In the genomic region with DNA sequence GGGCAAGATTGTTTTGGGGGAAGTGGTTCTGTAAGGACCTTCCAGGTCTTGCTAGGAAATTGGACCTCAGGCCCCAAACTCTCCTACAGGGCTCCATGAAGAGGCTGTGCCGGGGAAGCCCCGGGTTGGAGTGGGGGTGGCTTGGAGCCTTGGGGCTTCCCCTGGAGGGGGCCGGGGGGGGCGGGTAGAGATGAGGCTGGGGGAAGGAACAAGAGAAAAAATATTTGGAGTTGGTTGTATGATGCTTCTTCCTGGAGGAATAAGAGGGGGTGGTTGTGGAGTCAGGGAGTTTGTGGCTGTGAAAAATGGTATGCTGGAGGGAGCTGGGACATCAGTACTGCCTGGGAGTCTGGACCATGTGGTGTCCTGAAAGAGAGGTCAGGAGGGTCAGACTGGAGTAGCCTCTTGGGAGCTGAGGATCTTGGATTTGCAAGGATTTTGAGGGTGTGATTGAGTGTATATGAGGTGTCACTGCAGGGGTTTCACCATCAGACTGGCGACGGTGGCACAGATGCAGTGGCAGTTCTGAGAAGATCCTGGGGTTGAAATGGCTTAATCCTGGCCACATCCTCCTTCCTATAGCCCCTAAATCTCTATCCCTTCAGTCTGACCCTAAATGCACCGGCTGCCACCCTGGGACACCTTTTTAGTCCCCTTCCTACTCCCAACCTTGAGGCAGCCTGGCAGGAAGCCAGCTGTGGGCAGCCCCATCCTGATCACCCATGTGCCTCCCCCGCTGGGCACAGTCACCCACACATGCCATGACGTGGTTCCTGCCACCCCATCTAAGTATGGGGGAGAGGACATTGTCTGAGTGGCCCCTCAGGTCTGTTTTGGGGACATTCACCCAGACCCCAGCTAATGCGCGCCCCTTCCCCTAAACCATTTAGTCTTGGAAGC, we compare ENCODE assay signal across 8 cellular contexts. TPM values are rescaled to one million over a fixed set of nuclear protein-coding genes. Genes with fewer than 3 reads are reported as not detected.
A peak's percentile ranks its signal among the peaks of the same experiment; 100 is the strongest.
DNase-seq lines count a peak whose midpoint lies in the region; ATAC-seq and TF ChIP-seq lines count a peak whose summit lies in the region.

No MANE protein-coding gene starts in this region.

- H3K27ac ChIP-seq in ACC112 (ENCODE audit: low read depth, low read length) (peak overlapping the region; percentile 97), Peyer's patch (peak overlapping the region; percentile 84 to 98 (median 90))

- peak overlapping the region; percentile 95 for H3K4me3 ChIP-seq in ACC112 (ENCODE audit: low read depth, low read length)
- peak overlapping the region; percentile 71 to 97 (median 94) for H3K4me3 ChIP-seq in Peyer's patch

- no peak for TF ChIP-seq POLR2A in Peyer's patch (IDR thresholded peaks at IDR 0.05)

- peaks cover 74% of the 10 kb centered on the region for H3K4me1 ChIP-seq in ACC112 (ENCODE audit: control insufficient read depth, insufficient read depth, low read length, unreplicated experiment)
- H3K4me1 ChIP-seq in Peyer's patch: peaks cover 8 to 89% (median 42%) of the 10 kb centered on the region in 4 donors

- peaks cover 13% of the 10 kb centered on the region for H3K36me3 Mint-ChIP-seq in activated naive CD8-positive, alpha-beta T cell treated with anti-CD3 and anti-CD28 coated beads, Interleukin-2, amount 10 ng/mL, durations not matched to agents 7 days and 5 days
- peaks cover 6% of the 10 kb centered on the region for H3K36me3 Mint-ChIP-seq in stimulated activated naive CD8-positive, alpha-beta T cell treated with anti-CD3 and anti-CD28 coated beads, Interleukin-15, Interleukin-2, amounts not matched to agents 100 ng/mL and 50 ng/mL, for 24 hours (ENCODE audit: low read depth)

- H3K4me3 Mint-ChIP-seq in activated naive CD8-positive, alpha-beta T cell treated with anti-CD3 and anti-CD28 coated beads, Interleukin-2, amount 10 ng/mL, durations not matched to agents 7 days and 5 days: peak overlapping the region; percentile 99
- H3K4me3 Mint-ChIP-seq in stimulated activated naive CD8-positive, alpha-beta T cell treated with anti-CD3 and anti-CD28 coated beads, Interleukin-15, Interleukin-2, amounts not matched to agents 100 ng/mL and 50 ng/mL, for 24 hours: peak overlapping the region; percentile 87

- peaks cover 66% of the 10 kb centered on the region for H3K4me1 Mint-ChIP-seq in activated naive CD8-positive, alpha-beta T cell treated with anti-CD3 and anti-CD28 coated beads, Interleukin-2, amount 10 ng/mL, durations not matched to agents 7 days and 5 days
- peaks cover 91% of the 10 kb centered on the region for H3K4me1 Mint-ChIP-seq in stimulated activated naive CD8-positive, alpha-beta T cell treated with anti-CD3 and anti-CD28 coated beads, Interleukin-15, Interleukin-2, amounts not matched to agents 100 ng/mL and 50 ng/mL, for 24 hours (ENCODE audit: low read depth)

- TF ChIP-seq CTCF in Peyer's patch (IDR thresholded peaks at IDR 0.05): no peak

- DNase-seq in Peyer's patch (peak; percentile 51 to 86 (median 84)), mesenteric fat pad (ENCODE audit: low spot score) (peak; percentile 89), superior temporal gyrus (ENCODE audit: extremely low spot score) (no peak), dedifferentiated amniotic fluid mesenchymal stem cell (ENCODE audit: extremely low spot score) (no peak)
- peak; percentile 57 for DNase-seq in activated naive CD8-positive, alpha-beta T cell treated with anti-CD3 and anti-CD28 coated beads, Interleukin-2, amount 10 ng/mL, durations not matched to agents 7 days and 5 days

- H3K36me3 ChIP-seq in ACC112 (ENCODE audit: insufficient read depth, low read length): no peaks in the 10 kb centered on the region
- no peaks in the 10 kb centered on the region for H3K36me3 ChIP-seq in Peyer's patch

- peak overlapping the region; percentile 98 for H3K27ac Mint-ChIP-seq in activated naive CD8-positive, alpha-beta T cell treated with anti-CD3 and anti-CD28 coated beads, Interleukin-2, amount 10 ng/mL, durations not matched to agents 7 days and 5 days
- H3K27ac Mint-ChIP-seq in stimulated activated naive CD8-positive, alpha-beta T cell treated with anti-CD3 and anti-CD28 coated beads, Interleukin-15, Interleukin-2, amounts not matched to agents 100 ng/mL and 50 ng/mL, for 24 hours: peak overlapping the region; percentile 100

- no peaks in the 10 kb centered on the region for H3K27me3 Mint-ChIP-seq in activated naive CD8-positive, alpha-beta T cell treated with anti-CD3 and anti-CD28 coated beads, Interleukin-2, amount 10 ng/mL, durations not matched to agents 7 days and 5 days
- H3K27me3 Mint-ChIP-seq in stimulated activated naive CD8-positive, alpha-beta T cell treated with anti-CD3 and anti-CD28 coated beads, Interleukin-15, Interleukin-2, amounts not matched to agents 100 ng/mL and 50 ng/mL, for 24 hours: peaks cover 3% of the 10 kb centered on the region

- no peak overlapping the region for H2AFZ ChIP-seq in ACC112 (ENCODE audit: low read length, unreplicated experiment)

- H3K9me3 ChIP-seq in Peyer's patch: no peaks in the 10 kb centered on the region

- POLR2A ChIA-PET in activated naive CD8-positive, alpha-beta T cell treated with anti-CD3 and anti-CD28 coated beads, Interleukin-2, amount 10 ng/mL, durations not matched to agents 7 days and 5 days (lab: Charles Lee): interaction anchor here (1.0 to 14.9 kb wide), 8 partner anchors 8 to 101 kb away, joined by 3 to 170 read pairs (median 10); a partner anchor contains a TSS

- peaks cover 55% of the 10 kb centered on the region for H3K79me2 ChIP-seq in ACC112 (ENCODE audit: control insufficient read depth, insufficient read depth, low read length, unreplicated experiment)

- ATAC-seq in activated naive CD8-positive, alpha-beta T cell treated with anti-CD3 and anti-CD28 coated beads, Interleukin-2, amount 10 ng/mL, durations not matched to agents 7 days and 5 days (ENCODE audit: low read depth): no peak
- no peak for ATAC-seq in HG02981 (IDR thresholded peaks at IDR 0.05; ENCODE audit: unreplicated experiment)

- H3K27me3 ChIP-seq in ACC112 (ENCODE audit: insufficient read depth, low read length) (no peaks in the 10 kb centered on the region), Peyer's patch (no peaks in the 10 kb centered on the region)

- no peaks in the 10 kb centered on the region for H3K9me3 Mint-ChIP-seq in activated naive CD8-positive, alpha-beta T cell treated with anti-CD3 and anti-CD28 coated beads, Interleukin-2, amount 10 ng/mL, durations not matched to agents 7 days and 5 days
- H3K9me3 Mint-ChIP-seq in stimulated activated naive CD8-positive, alpha-beta T cell treated with anti-CD3 and anti-CD28 coated beads, Interleukin-15, Interleukin-2, amounts not matched to agents 100 ng/mL and 50 ng/mL, for 24 hours: no peaks in the 10 kb centered on the region

RNA-seq across cellular contexts. Expression of a gene that starts 10.9 kb away (rescaled TPM):
- total RNA-seq in Peyer's patch: 10 to 100 TPM; 46.2 to 93.3 (median 72.1) TPM
- 10 to 100 TPM; 51.7 to 53.6 TPM for total RNA-seq in activated naive CD8-positive, alpha-beta T cell treated with anti-CD3 and anti-CD28 coated beads, Interleukin-2, amount 10 ng/mL, durations not matched to agents 7 days and 5 days
- total RNA-seq in mesenteric fat pad: 70.3 TPM

RNA-seq across cellular contexts. Expression of a gene that starts 32.2 kb away (rescaled TPM):
- total RNA-seq in Peyer's patch (10 to 100 TPM in 1 of 4 donors, 1 to 10 TPM in 3; 2.5 to 21.5 (median 3.4) TPM), mesenteric fat pad (2.4 TPM)
- total RNA-seq in activated naive CD8-positive, alpha-beta T cell treated with anti-CD3 and anti-CD28 coated beads, Interleukin-2, amount 10 ng/mL, durations not matched to agents 7 days and 5 days: 10 to 100 TPM; 67.9 to 75.2 TPM

RNA-seq across cellular contexts. Expression of a gene that starts 44.6 kb away (rescaled TPM):
- total RNA-seq in Peyer's patch: 1 to 10 TPM in 1 of 4 donors, not detected in 3; 1.6 TPM
- under 1 TPM in 1 of 2 experiments, not detected in 1; 0.48 TPM for total RNA-seq in activated naive CD8-positive, alpha-beta T cell treated with anti-CD3 and anti-CD28 coated beads, Interleukin-2, amount 10 ng/mL, durations not matched to agents 7 days and 5 days
- 0.77 TPM for total RNA-seq in mesenteric fat pad

Comparison
In these comparisons a context has a peak if more than half of its experiments do, and no peak if none do; other contexts are left out.
1. DNase-seq: peak in Peyer's patch (3 of 3), activated naive CD8-positive, alpha-beta T cell treated with anti-CD3 and anti-CD28 coated beads, Interleukin-2, amount 10 ng/mL, durations not matched to agents 7 days and 5 days (single experiment) and mesenteric fat pad (single experiment); none in superior temporal gyrus (single experiment) and dedifferentiated amniotic fluid mesenchymal stem cell (single experiment).